Comparison of ENCODE assay signal across 10 cellular contexts in the genomic region with DNA sequence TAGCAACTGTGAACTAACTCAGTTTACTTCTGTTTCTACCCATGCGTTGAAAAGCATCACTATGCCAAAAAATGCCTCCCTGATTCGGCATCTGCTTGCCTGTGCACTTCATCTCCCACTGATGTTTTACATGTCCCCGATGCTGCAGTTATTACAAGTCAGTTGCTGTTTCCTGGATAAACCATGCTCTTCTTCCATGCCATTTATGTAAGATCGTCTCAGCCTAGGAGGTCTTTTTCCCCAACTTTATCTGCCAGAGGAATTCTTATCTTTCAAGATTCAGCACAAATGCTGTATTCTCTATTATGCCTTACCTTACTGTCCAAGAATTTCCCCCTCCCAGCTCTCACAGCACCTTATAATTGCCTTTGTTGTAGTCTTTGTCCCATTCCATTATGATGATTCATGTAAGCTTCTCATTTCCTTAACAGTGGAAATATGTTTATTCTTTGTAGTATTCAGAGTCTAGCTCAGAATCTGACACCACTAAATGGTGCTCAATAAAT. TPM values are rescaled to one million over a fixed set of nuclear protein-coding genes. Genes with fewer than 3 reads are reported as not detected.
DNase-seq lines count a peak whose midpoint lies in the region; FAIRE-seq lines count a peak whose summit lies in the region.
"Had no signal": no experiment of that assay in that cellular context is flagged by ENCODE, and none has a peak within 500 bp of the region (broad histone marks: within the 10 kb centered on the region; RNA-seq: fewer than 3 reads in every experiment).

No MANE protein-coding gene starts in this region.

- CTCF ChIA-PET in activated CD4-positive, alpha-beta memory T cell treated with anti-CD3 and anti-CD28 coated beads for 36 hours (lab: Charles Lee): no interaction called here

- intact Hi-C loops in activated CD4-positive, alpha-beta memory T cell treated with anti-CD3 and anti-CD28 coated beads for 36 hours (cut with micrococcal nuclease): no loop called here

- no peaks in the 10 kb centered on the region for H3K9me3 Mint-ChIP-seq in activated CD4-positive, alpha-beta memory T cell treated with anti-CD3 and anti-CD28 coated beads for 36 hours

- no peaks in the 10 kb centered on the region for H3K36me3 Mint-ChIP-seq in activated CD4-positive, alpha-beta memory T cell treated with anti-CD3 and anti-CD28 coated beads for 36 hours

- no peaks in the 10 kb centered on the region for H3K27me3 Mint-ChIP-seq in activated CD4-positive, alpha-beta memory T cell treated with anti-CD3 and anti-CD28 coated beads for 36 hours

- H3K4me1 Mint-ChIP-seq in activated CD4-positive, alpha-beta memory T cell treated with anti-CD3 and anti-CD28 coated beads for 36 hours (ENCODE audit: low read depth): peaks cover 46% of the 10 kb centered on the region

- FAIRE-seq in RCC 7860 (lab: Jason Lieb, UNC): peak; percentile 86

- DNase-seq in H4 (ENCODE audit: low spot score) (peak; percentile 28), RCC 7860 (ENCODE audit: low spot score) (peak; percentile 87), fibroblast of peridontal ligament (ENCODE audit: extremely low read depth) (peak; percentile 16), pulmonary artery endothelial cell (ENCODE audit: low read depth, low spot score) (peak; percentile 85), DMS153 (lab: John Stamatoyannopoulos, UW) (no peak), DMS114 treated with DMSO at 0.1 percent for 48 hours (lab: John Stamatoyannopoulos, UW; ENCODE audit: unreplicated experiment) (no peak)
- DNase-seq in activated CD4-positive, alpha-beta memory T cell treated with anti-CD3 and anti-CD28 coated beads for 36 hours: no peak
- DNase-seq: left ventricle myocardium inferior; NCI-H1092; stimulated activated CD4-positive, alpha-beta T cell treated with anti-CD3 and anti-CD28 coated beads, Interleukin-4, amount 100 ng/mL, for 24 hours had no signal

- POLR2A ChIA-PET in activated CD4-positive, alpha-beta memory T cell treated with anti-CD3 and anti-CD28 coated beads for 36 hours (lab: Charles Lee): interaction anchor here (0.9 kb wide), 1 partner anchor 22 kb away, joined by 5 read pairs; no protein-coding TSS in a partner anchor

- H3K4me3 Mint-ChIP-seq in activated CD4-positive, alpha-beta memory T cell treated with anti-CD3 and anti-CD28 coated beads for 36 hours: no peak overlapping the region

- H3K27ac Mint-ChIP-seq in activated CD4-positive, alpha-beta memory T cell treated with anti-CD3 and anti-CD28 coated beads for 36 hours: no peak overlapping the region

RNA-seq across cellular contexts. Expression of gene PRKACB, which starts 30.0 kb away (rescaled TPM):
- 14.5 and 25.0 TPM in 2 replicates for total RNA-seq in H4 (2014; rRNA removed; shearing (Covaris generic))
- total RNA-seq in pulmonary artery endothelial cell: 53.1 and 67.4 TPM in 2 replicates
- total RNA-seq in activated CD4-positive, alpha-beta memory T cell treated with anti-CD3 and anti-CD28 coated beads for 36 hours: 10 to 100 TPM; 20.1 to 22.7 TPM

Comparison
In these comparisons a context has a peak if more than half of its experiments do, and no peak if none do; other contexts are left out.
1. DNase-seq: peak in H4 (single experiment), RCC 7860 (single experiment), fibroblast of peridontal ligament (single experiment) and pulmonary artery endothelial cell (single experiment); none in DMS153 (single experiment), activated CD4-positive, alpha-beta memory T cell treated with anti-CD3 and anti-CD28 coated beads for 36 hours (single experiment) and DMS114 treated with DMSO at 0.1 percent for 48 hours (single experiment).